In genomic region chr9:20373263-20373662, GRCh38 we compare ENCODE assay signal across 21 cellular contexts.
DNase-seq lines count a peak whose midpoint lies in the region; ATAC-seq, FAIRE-seq and TF ChIP-seq lines count a peak whose summit lies in the region.
"Had no signal": no experiment of that assay in that cellular context is flagged by ENCODE, and none has a peak within 500 bp of the region (broad histone marks: within the 10 kb centered on the region; RNA-seq: fewer than 3 reads in every experiment).

No MANE protein-coding gene starts in this region.

- intact Hi-C loops in GM12878 (cut with micrococcal nuclease; ENCODE audit: unreplicated experiment) = no loop called here

- SMC1A ChIA-PET in GM12878 (lab: Charles Lee; ENCODE audit: uncharacterized antibody, unreplicated experiment) = interaction anchor here (1.3 kb wide), 1 partner anchor 245 kb away, joined by 3 read pairs; no protein-coding TSS in a partner anchor

- H3K4me2 ChIP-seq in GM12878 (ENCODE audit: control insufficient read depth, insufficient read depth) = no peak overlapping the region

- TF ChIP-seq POLR2A in GM12878 (IDR thresholded peaks at IDR 0.05; ENCODE audit: low read depth, low read length) = no peak

- ATAC-seq in GM18907 (IDR thresholded peaks at IDR 0.05; ENCODE audit: unreplicated experiment) (peak; percentile 56), HG03139 (IDR thresholded peaks at IDR 0.05; ENCODE audit: unreplicated experiment) (peak; percentile 53), GM12878 (0 out of 3 replicates have a peak, but pooled peaks have one; percentile 21), HG03135 (IDR thresholded peaks at IDR 0.05; ENCODE audit: unreplicated experiment) (no peak), GM21717 (IDR thresholded peaks at IDR 0.05; ENCODE audit: unreplicated experiment) (no peak)
- ATAC-seq: HCT116, natural killer cell had no signal

- no peaks in the 10 kb centered on the region for H4K20me1 ChIP-seq in GM12878 (ENCODE audit: control insufficient read depth, insufficient read depth)

- H3K79me2 ChIP-seq in GM12878 (ENCODE audit: control insufficient read depth, insufficient read depth, low read length) = no peaks in the 10 kb centered on the region; the same call in 1 of the 2 replicates

- TF ChIP-seq CTCF in GM12865 (IDR thresholded peaks at IDR 0.05; ENCODE audit: insufficient read depth, low read depth, low read length, missing control alignments) (no peak), GM12878 (IDR thresholded peaks at IDR 0.05 in 2 of 3, conservative IDR thresholded peaks at IDR 0.05 in 1 of 3; ENCODE audit: control insufficient read depth in 2 of 3, extremely low read depth in 1 of 3, insufficient read depth in 1 of 3, low read depth in 3 of 3, low read length in 3 of 3) (no peak)

- peaks cover 4% of the 10 kb centered on the region; the same call in 1 of the 2 replicates for H3K4me1 ChIP-seq in GM12878 (ENCODE audit: control insufficient read depth, insufficient read depth, low read length)
- H3K4me1 ChIP-seq: uterus had no signal

- TF ChIP-seq EP300 in GM12878 (IDR thresholded peaks at IDR 0.05; ENCODE audit: borderline replicate concordance in 1 of 2, control insufficient read depth in 1 of 2, low read depth in 2 of 2, low read length in 2 of 2) = no peak

- in situ Hi-C loops in GM12878 (cut with MboI) = loop anchor here (25.0 kb wide), 1 partner anchor 739 kb away; no protein-coding TSS in a partner anchor

- H3K27me3 ChIP-seq in GM12878 (replicated peaks in 1 of 2; ENCODE audit: control insufficient read depth in 2 of 2, insufficient read depth in 2 of 2, low read length in 1 of 2) = no peaks in the 10 kb centered on the region
- H3K27me3 ChIP-seq: uterus had no signal

- no peak for TF ChIP-seq RAD21 in GM12878 (IDR thresholded peaks at IDR 0.05; ENCODE audit: insufficient read depth, low read depth, low read length)

- RAD21 ChIA-PET in GM12878 (lab: Charles Lee; ENCODE audit: unreplicated experiment) = interaction anchor here (0.6 to 1.8 kb wide), 3 partner anchors 18 to 568 kb away, joined by 3 to 4 read pairs (median 3); no protein-coding TSS in a partner anchor

- no peak overlapping the region for H2AFZ ChIP-seq in GM12878 (ENCODE audit: control insufficient read depth, low read depth, low read length)

- 96% methylated on average over 1 of the region's 1 CpG for WGBS in GM12878 (ENCODE audit: insufficient coverage, insufficient replicate concordance, low lambda C conversion rate, missing lambda C conversion rate)

- H3K9me3 ChIP-seq in GM12878 (replicated peaks; ENCODE audit: control insufficient read depth, insufficient read depth, low read length) = no peaks in the 10 kb centered on the region
- H3K9me3 ChIP-seq: uterus had no signal

- no peak overlapping the region for H3K9ac ChIP-seq in GM12878 (ENCODE audit: control insufficient read depth, insufficient read depth, low read length)

- FAIRE-seq in GM12878 (lab: Jason Lieb, UNC) = no peak
- FAIRE-seq: G401.6, islet of Langerhans had no signal

- DNase-seq in GM12865 (ENCODE audit: low read depth) (peak; percentile 39), GM12878 (ENCODE audit: low read depth, low spot score) (no peak)
- no peak for DNase-seq in effector CD8-positive, alpha-beta T cell (lab: John Stamatoyannopoulos, UW)
- DNase-seq: activated CD4-positive, alpha-beta T cell treated with anti-CD3 and anti-CD28 coated beads, Interleukin-2, amount 50 U/mL, for 4 hours; activated naive CD4-positive, alpha-beta T cell treated with anti-CD3 and anti-CD28 coated beads, Interleukin-2, amount 50 U/mL, for 16 hours; Calu3; natural killer cell; NCI-H146; NCI-H226; stimulated activated CD4-positive, alpha-beta T cell treated with anti-CD3 and anti-CD28 coated beads, Interleukin-2, amount 100 ng/mL, for 24 hours; substantia nigra; T-helper 1 cell; uterus had no signal

- CTCF ChIA-PET in GM12878 (lab: Yijun Ruan, JAX) = no interaction called here

- no peak overlapping the region for H3K4me3 ChIP-seq in GM12865 (ENCODE audit: low read depth, low read length)
- no peak overlapping the region for H3K4me3 ChIP-seq in GM12878
- H3K4me3 ChIP-seq: lung, uterus had no signal

- no TSS peak for BruUV-seq in GM12878 (replicated peaks; lab: Mats Ljungman, UMichigan)

- H3K36me3 ChIP-seq in GM12878 (ENCODE audit: control insufficient read depth in 2 of 2, insufficient read depth in 2 of 2, low read length in 1 of 2) = no peaks in the 10 kb centered on the region; a peak in 1 of 4 replicates
- H3K36me3 ChIP-seq: uterus had no signal

- H3K27ac ChIP-seq in GM12878 (ENCODE audit: control insufficient read depth, insufficient read depth) = no peak overlapping the region
- H3K27ac ChIP-seq: uterus had no signal

- POLR2A ChIA-PET in GM12878 (lab: Charles Lee) = interaction anchor here (1.1 kb wide), 1 partner anchor 20 kb away, joined by 3 read pairs; no protein-coding TSS in a partner anchor

TF ChIP-seq in GM12878, 131 proteins besides CTCF, POLR2A, EP300 and RAD21:
- no peak for TF ChIP-seq MEF2A (IDR thresholded peaks at IDR 0.05; ENCODE audit: insufficient read depth, low read depth, low read length)
- 0 out of 2 replicates have a peak, but pooled peaks have one; percentile 5 for TF ChIP-seq RUNX3 (IDR thresholded peaks at IDR 0.05; ENCODE audit: low read length)
TF ChIP-seq in GM12878: peak in this region for 1.

Comparison
In these comparisons a context has a peak if more than half of its experiments do, and no peak if none do; other contexts are left out.
1. ATAC-seq: peak in GM18907 (single experiment), HG03139 (single experiment) and GM12878 (single experiment); none in HG03135 (single experiment) and GM21717 (single experiment).